ENCODE assay signal across 18 cellular contexts in genomic region chr19:31071157-31071855, GRCh38.
"Had no signal": no experiment of that assay in that cellular context is flagged by ENCODE, and none has a peak within 500 bp of the region (broad histone marks: within the 10 kb centered on the region; RNA-seq: fewer than 3 reads in every experiment).

No MANE protein-coding gene starts in this region.

- ATAC-seq: activated T-helper 17 cell treated with anti-CD3 and anti-CD28 coated beads, Interleukin-2, amount 50 U/mL, for 72 hours; gastrocnemius medialis; heart right ventricle; sciatic nerve; stimulated activated effector memory CD8-positive, alpha-beta T cell treated with anti-CD3 and anti-CD28 coated beads, Interleukin-12 subunit alpha, Interleukin-12 subunit beta, amount 100 ng/mL, for 72 hours had no signal

- H3K4me3 ChIP-seq: gastrocnemius medialis, heart right ventricle, left ventricle myocardium inferior, ovary, thoracic aorta had no signal

- H3K36me3 ChIP-seq: brain microvascular endothelial cell, gastrocnemius medialis, heart right ventricle, left ventricle myocardium inferior, ovary, thoracic aorta had no signal

- H3K9me3 Mint-ChIP-seq: activated T-helper 17 cell treated with anti-CD3 and anti-CD28 coated beads, Interleukin-2, amount 50 U/mL, for 72 hours; neural crest cell; stimulated activated effector memory CD8-positive, alpha-beta T cell treated with anti-CD3 and anti-CD28 coated beads, Interleukin-12 subunit alpha, Interleukin-12 subunit beta, amount 100 ng/mL, for 72 hours; T-helper 2 cell treated with Interferon-gamma antibody and Interleukin-4, amounts not matched to agents 5 μg/mL and 100 μg/mL, for 36 hours had no signal

- DNase-seq: activated CD4-positive, alpha-beta T cell treated with anti-CD3 and anti-CD28 coated beads, Interleukin-2, amount 50 U/mL, for 48 hours; activated CD4-positive, CD25-positive, alpha-beta regulatory T cell treated with anti-CD3 and anti-CD28 coated beads, Interleukin-2, amount 50 U/mL, for 72 hours; activated naive CD4-positive, alpha-beta T cell treated with Interleukin-2 at 50 U/mL for 16 hours; anterior cingulate cortex; brain microvascular endothelial cell; dermis blood vessel endothelial cell; gastrocnemius medialis; heart right ventricle; left ventricle myocardium inferior; ovary; stimulated activated CD4-positive, alpha-beta T cell treated with anti-CD3 and anti-CD28 coated beads, Interleukin-12 subunit alpha, Interleukin-12 subunit beta, amount 100 ng/mL, for 4 hours; SW 1271 had no signal

- H3K9me3 ChIP-seq: gastrocnemius medialis, heart right ventricle, left ventricle myocardium inferior, ovary, thoracic aorta had no signal

- H3K36me3 Mint-ChIP-seq: stimulated activated effector memory CD8-positive, alpha-beta T cell treated with anti-CD3 and anti-CD28 coated beads, Interleukin-12 subunit alpha, Interleukin-12 subunit beta, amount 100 ng/mL, for 72 hours had no signal

- H3K27ac Mint-ChIP-seq: activated T-helper 17 cell treated with anti-CD3 and anti-CD28 coated beads, Interleukin-2, amount 50 U/mL, for 72 hours; stimulated activated effector memory CD8-positive, alpha-beta T cell treated with anti-CD3 and anti-CD28 coated beads, Interleukin-12 subunit alpha, Interleukin-12 subunit beta, amount 100 ng/mL, for 72 hours; T-helper 2 cell treated with Interferon-gamma antibody and Interleukin-4, amounts not matched to agents 5 μg/mL and 100 μg/mL, for 36 hours had no signal

- H3K27me3 ChIP-seq: brain microvascular endothelial cell, ovary had no signal

- H3K4me1 Mint-ChIP-seq: activated T-helper 17 cell treated with anti-CD3 and anti-CD28 coated beads, Interleukin-2, amount 50 U/mL, for 72 hours; stimulated activated effector memory CD8-positive, alpha-beta T cell treated with anti-CD3 and anti-CD28 coated beads, Interleukin-12 subunit alpha, Interleukin-12 subunit beta, amount 100 ng/mL, for 72 hours had no signal

- H3K27ac ChIP-seq: brain microvascular endothelial cell, gastrocnemius medialis, heart right ventricle, left ventricle myocardium inferior, ovary, thoracic aorta had no signal

- H3K4me1 ChIP-seq: gastrocnemius medialis, heart right ventricle, left ventricle myocardium inferior had no signal

- H3K4me3 Mint-ChIP-seq: activated T-helper 17 cell treated with anti-CD3 and anti-CD28 coated beads, Interleukin-2, amount 50 U/mL, for 72 hours; neural crest cell; stimulated activated effector memory CD8-positive, alpha-beta T cell treated with anti-CD3 and anti-CD28 coated beads, Interleukin-12 subunit alpha, Interleukin-12 subunit beta, amount 100 ng/mL, for 72 hours; T-helper 2 cell treated with Interferon-gamma antibody and Interleukin-4, amounts not matched to agents 5 μg/mL and 100 μg/mL, for 36 hours had no signal
